Comparison of ENCODE assay signal across 9 cellular contexts in the genomic region with DNA sequence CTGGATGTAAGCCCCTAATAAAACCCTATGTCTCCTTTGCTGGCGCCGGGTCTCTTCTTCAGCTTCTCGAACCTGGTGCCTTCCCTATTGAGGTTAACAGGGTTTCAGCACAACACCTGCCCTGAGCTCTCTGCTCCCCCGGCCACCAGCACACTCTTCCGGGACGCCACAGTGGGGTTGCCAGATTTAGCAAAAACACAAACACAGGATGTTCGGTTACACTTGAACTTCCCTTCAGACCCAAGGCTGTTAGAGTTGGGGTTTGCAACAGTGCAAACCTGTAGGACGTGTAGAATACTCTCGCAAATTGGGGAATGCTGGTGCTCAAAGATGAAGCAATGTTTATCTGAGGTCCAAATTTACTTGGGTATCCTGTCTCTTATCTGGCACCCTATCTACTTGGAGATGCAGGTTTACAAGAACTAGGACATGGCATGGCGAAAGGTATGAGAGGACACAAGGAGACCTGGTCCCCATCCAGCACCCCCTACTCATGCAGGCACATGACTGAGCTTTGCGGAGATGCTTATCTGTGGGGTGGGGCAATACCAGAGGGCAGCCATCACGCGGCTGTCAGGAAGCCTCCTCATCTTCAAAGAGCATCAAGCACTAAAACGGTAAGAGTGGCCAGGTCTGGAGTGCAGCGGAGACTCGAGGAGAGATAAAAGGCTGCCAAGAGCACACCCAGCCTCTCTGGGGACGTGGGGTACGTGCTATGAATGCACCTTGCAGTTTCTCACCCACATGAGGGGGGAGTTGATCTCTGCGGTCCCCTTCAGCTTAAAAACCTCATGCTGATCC. TPM values are rescaled to one million over a fixed set of nuclear protein-coding genes. Genes with fewer than 3 reads are reported as not detected.
DNase-seq lines count a peak whose midpoint lies in the region; ATAC-seq and TF ChIP-seq lines count a peak whose summit lies in the region.
"Had no signal": no experiment of that assay in that cellular context is flagged by ENCODE, and none has a peak within 500 bp of the region (broad histone marks: within the 10 kb centered on the region; RNA-seq: fewer than 3 reads in every experiment).

No MANE protein-coding gene starts in this region.

- H3K27ac Mint-ChIP-seq in T-cell = peak overlapping the region; percentile 95 to 99

- H3K27me3 Mint-ChIP-seq in T-cell = no peaks in the 10 kb centered on the region

- H3K36me3 ChIP-seq in effector memory CD4-positive, alpha-beta T cell (ENCODE audit: control insufficient read depth, insufficient read depth, low read length) = no peaks in the 10 kb centered on the region
- H3K36me3 ChIP-seq in hepatocyte (replicated peaks; ENCODE audit: insufficient read depth, low read depth) = no peaks in the 10 kb centered on the region

- no peak overlapping the region for H3K4me2 ChIP-seq in hepatocyte

- WGBS in hepatocyte (ENCODE audit: low lambda C conversion rate, missing lambda C conversion rate) = 71% methylated on average over 19 of the region's 19 CpGs

- peaks cover 79 to 91% (median 83%) of the 10 kb centered on the region in 3 donors for H3K4me1 Mint-ChIP-seq in T-cell

- H3K9me3 Mint-ChIP-seq in T-cell = no peaks in the 10 kb centered on the region

- H3K9me2 ChIP-seq in hepatocyte (replicated peaks; ENCODE audit: insufficient read depth) = no peaks in the 10 kb centered on the region

- POLR2A ChIA-PET in T-cell (lab: Charles Lee) = interaction anchor here in 1 of 2 donors (0.6 kb wide), 1 partner anchor 1578 kb away, joined by 10 read pairs; no protein-coding TSS in a partner anchor

- TF ChIP-seq CTCF in hepatocyte (IDR thresholded peaks at IDR 0.05; ENCODE audit: poor library complexity) = no peak

- H3K9me3 ChIP-seq in effector memory CD4-positive, alpha-beta T cell (ENCODE audit: control insufficient read depth, low read length) = no peaks in the 10 kb centered on the region
- H3K9me3 ChIP-seq in hepatocyte (ENCODE audit: low read depth) = no peaks in the 10 kb centered on the region

- peaks cover 64% of the 10 kb centered on the region for H3K4me1 ChIP-seq in effector memory CD4-positive, alpha-beta T cell (ENCODE audit: control insufficient read depth, insufficient read depth, low read length, poor library complexity, severe bottlenecking)
- no peaks in the 10 kb centered on the region for H3K4me1 ChIP-seq in hepatocyte (ENCODE audit: insufficient read depth)

- CTCF ChIA-PET in T-cell (lab: Charles Lee) = no interaction called here

- H3K36me3 Mint-ChIP-seq in T-cell = no peaks in the 10 kb centered on the region

- peak overlapping the region; percentile 57 for H3K27ac ChIP-seq in effector memory CD4-positive, alpha-beta T cell (ENCODE audit: insufficient read depth, low read length, poor library complexity, severe bottlenecking)
- no peak overlapping the region for H3K27ac ChIP-seq in hepatocyte

- no peaks in the 10 kb centered on the region for H4K20me1 ChIP-seq in hepatocyte (ENCODE audit: insufficient read depth, poor library complexity, severe bottlenecking)

- H3K79me2 ChIP-seq in hepatocyte = no peaks in the 10 kb centered on the region

- no peaks in the 10 kb centered on the region for H3K27me3 ChIP-seq in effector memory CD4-positive, alpha-beta T cell (replicated peaks; ENCODE audit: control insufficient read depth, insufficient read depth, low read length, poor library complexity, severe bottlenecking)
- H3K27me3 ChIP-seq in hepatocyte = peaks cover 10% of the 10 kb centered on the region

- H3K4me3 Mint-ChIP-seq in T-cell = peak overlapping the region; percentile 65 to 80 (median 74)

- DNase-seq in T-cell = peak; percentile 17 to 84 (median 66)
- peak; percentile 12 to 34 (median 15) for DNase-seq in effector memory CD4-positive, alpha-beta T cell
- DNase-seq in AG08396 (ENCODE audit: low spot score) = no peak
- no peak for DNase-seq in hepatocyte (ENCODE audit: low spot score)
- DNase-seq in hippocampal formation (lab: John Stamatoyannopoulos, UW) = no peak

- peak overlapping the region; percentile 27 for H3K4me3 ChIP-seq in effector memory CD4-positive, alpha-beta T cell (ENCODE audit: insufficient read depth, low read depth, low read length, poor library complexity, severe bottlenecking)
- H3K4me3 ChIP-seq in hepatocyte = no peak overlapping the region
- H3K4me3 ChIP-seq: skin epidermis had no signal

- H2AFZ ChIP-seq in hepatocyte = no peak overlapping the region

- ATAC-seq in GM18499 (IDR thresholded peaks at IDR 0.05; ENCODE audit: insufficient read depth, unreplicated experiment) = peak; percentile 63
- peak; percentile 68 for ATAC-seq in HG02642 (IDR thresholded peaks at IDR 0.05; ENCODE audit: poor library complexity, unreplicated experiment)
- ATAC-seq in T-cell (replicated peaks in 1 of 4) = peak; percentile 86 to 93 (median 88)
- no peak for ATAC-seq in GM18868 (IDR thresholded peaks at IDR 0.05; ENCODE audit: unreplicated experiment)

RNA-seq across cellular contexts. Expression of a gene that starts 52.8 kb away (rescaled TPM):
- 1 to 10 TPM; 2.9 to 8.3 (median 4.8) TPM for total RNA-seq in T-cell
- total RNA-seq in hepatocyte = 1.0 and 1.2 TPM in 2 replicates
- 0.52 and 0.59 TPM in 2 replicates for polyA plus RNA-seq in hepatocyte

Comparison
In these comparisons a context has a peak if more than half of its experiments do, and no peak if none do; other contexts are left out.
1. DNase-seq: peak in T-cell (34 of 34) and effector memory CD4-positive, alpha-beta T cell (3 of 3); none in AG08396 (single experiment), hepatocyte (single experiment) and hippocampal formation (0 of 2).